1 cellular context compared by ENCODE assay signal in genomic region chr6:53357576-53358343, GRCh38.
TF ChIP-seq lines count a peak whose summit lies in the region.

No MANE protein-coding gene starts in this region.

TF ChIP-seq in HepG2, 621 proteins besides CTCF, POLR2A, EP300 and RAD21 (continued from another document and continues in another):
- TF ChIP-seq ZNF362 (CRISPR knock-in tag; IDR thresholded peaks at IDR 0.05; ENCODE audit: borderline replicate concordance) (no peak), PRDM4 (CRISPR knock-in tag; IDR thresholded peaks at IDR 0.05; ENCODE audit: borderline replicate concordance) (no peak), TFDP1 (CRISPR knock-in tag; IDR thresholded peaks at IDR 0.05; ENCODE audit: borderline replicate concordance) (no peak), THAP9 (CRISPR knock-in tag; IDR thresholded peaks at IDR 0.05; ENCODE audit: borderline replicate concordance) (no peak), DNMT1 (CRISPR knock-in tag; IDR thresholded peaks at IDR 0.05) (no peak), NR2F2 (IDR thresholded peaks at IDR 0.05; ENCODE audit: borderline replicate concordance, low read depth) (peak; percentile 90), ARID5B (CRISPR knock-in tag; IDR thresholded peaks at IDR 0.05) (peak; percentile 49), ZNF329 (CRISPR knock-in tag; IDR thresholded peaks at IDR 0.05; ENCODE audit: low read depth) (no peak), ZNF709 (CRISPR knock-in tag; IDR thresholded peaks at IDR 0.05) (no peak), NCOA2 (CRISPR knock-in tag; IDR thresholded peaks at IDR 0.05) (peak; percentile 66), ATF1 (CRISPR knock-in tag; IDR thresholded peaks at IDR 0.05) (no peak), ZNF776 (CRISPR knock-in tag; IDR thresholded peaks at IDR 0.05) (no peak), ZNF205 (CRISPR knock-in tag; IDR thresholded peaks at IDR 0.05) (no peak), FOXP1 (IDR thresholded peaks at IDR 0.05) (no peak), FOXP1 (CRISPR knock-in tag; IDR thresholded peaks at IDR 0.05) (no peak), RERE (CRISPR knock-in tag; IDR thresholded peaks at IDR 0.05; ENCODE audit: low read depth) (peak; percentile 92), TCF7 (IDR thresholded peaks at IDR 0.05; ENCODE audit: low read depth) (peak; percentile 79), HMG20B (CRISPR knock-in tag; conservative IDR thresholded peaks at IDR 0.05) (peak; percentile 73; the same call in 1 of the 2 replicates), NFATC3 (CRISPR knock-in tag; IDR thresholded peaks at IDR 0.05) (no peak), ZNF264 (CRISPR knock-in tag; IDR thresholded peaks at IDR 0.05) (no peak), ZNF274 (CRISPR knock-in tag; IDR thresholded peaks at IDR 0.05) (no peak), NKX3-1 (CRISPR knock-in tag; IDR thresholded peaks at IDR 0.05) (0 out of 2 replicates have a peak, but pooled peaks have one; percentile 22), ZNF30 (CRISPR knock-in tag; IDR thresholded peaks at IDR 0.05) (no peak), BORCS8-MEF2B (CRISPR knock-in tag; IDR thresholded peaks at IDR 0.05) (no peak), FOXJ3 (CRISPR knock-in tag; IDR thresholded peaks at IDR 0.05; ENCODE audit: borderline replicate concordance) (peak; percentile 45; the same call in 1 of the 2 replicates), RARA (CRISPR knock-in tag; IDR thresholded peaks at IDR 0.05) (peak; percentile 39), ZNF883 (CRISPR knock-in tag; IDR thresholded peaks at IDR 0.05; ENCODE audit: not compliant biosample characterization) (no peak), NR2F6 (IDR thresholded peaks at IDR 0.05) (peak; percentile 93), NR2F6 (CRISPR knock-in tag; IDR thresholded peaks at IDR 0.05) (peak; percentile 73; the same call in 1 of the 2 replicates), HBP1 (CRISPR knock-in tag; IDR thresholded peaks at IDR 0.05; ENCODE audit: low read depth) (no peak), SMYD3 (CRISPR knock-in tag; IDR thresholded peaks at IDR 0.05) (no peak), SOX6 (IDR thresholded peaks at IDR 0.05) (no peak), SOX6 (CRISPR knock-in tag; IDR thresholded peaks at IDR 0.05) (peak; percentile 17; the same call in 1 of the 2 replicates), HMGXB4 (CRISPR knock-in tag; IDR thresholded peaks at IDR 0.05; ENCODE audit: borderline replicate concordance in 1 of 2, low read depth in 1 of 2) (no peak), STAT6 (CRISPR knock-in tag; IDR thresholded peaks at IDR 0.05; ENCODE audit: borderline replicate concordance) (no peak), FOXA1 (IDR thresholded peaks at IDR 0.05) (no peak), FOXA1 (CRISPR knock-in tag; IDR thresholded peaks at IDR 0.05) (peak; percentile 75), ZBTB21 (CRISPR knock-in tag; IDR thresholded peaks at IDR 0.05) (no peak)
